In the genomic region with DNA sequence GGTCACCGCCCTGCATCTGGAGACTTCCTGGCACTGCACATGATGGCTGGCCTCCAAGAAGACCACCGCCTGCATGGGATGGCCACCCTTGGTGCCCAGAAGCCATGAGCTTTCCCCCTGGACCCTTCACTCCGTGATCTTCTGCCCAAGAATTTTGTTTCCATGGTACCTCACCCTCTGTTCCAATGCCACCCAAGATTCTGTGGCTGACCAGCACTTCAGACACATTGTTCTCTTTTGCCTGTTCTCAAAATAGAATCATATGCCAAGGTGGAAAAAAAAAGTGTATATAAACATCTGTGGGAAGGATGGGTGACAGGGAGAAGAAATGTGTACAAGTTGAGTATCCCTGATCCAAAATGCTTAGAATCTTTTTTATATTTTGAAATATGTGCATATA, we compare ENCODE assay signal across 9 cellular contexts. TPM values are rescaled to one million over a fixed set of nuclear protein-coding genes. Genes with fewer than 3 reads are reported as not detected.
"Had no signal": no experiment of that assay in that cellular context is flagged by ENCODE, and none has a peak within 500 bp of the region (broad histone marks: within the 10 kb centered on the region; RNA-seq: fewer than 3 reads in every experiment).

No MANE protein-coding gene starts in this region.

- H3K9ac ChIP-seq: KMS-11 had no signal

- H3K27ac ChIP-seq: HL-60, KMS-11 had no signal

- H3K4me3 Mint-ChIP-seq: IgD-negative memory B cell had no signal

- DNase-seq: IMR-90, KBM-7, KG1 had no signal

- ATAC-seq: HepG2, K562 had no signal

- H3K27ac Mint-ChIP-seq: IgD-negative memory B cell had no signal

- H3K4me3 ChIP-seq: K562 had no signal

- H3K36me3 Mint-ChIP-seq: IgD-negative memory B cell had no signal

- H3K4me2 ChIP-seq: KMS-11 had no signal

RNA-seq across cellular contexts. Expression of gene HTR7, which starts 12.1 kb away (rescaled TPM):
- total RNA-seq: HT-29 had no signal
- polyA plus RNA-seq: HepG2, IgD-negative memory B cell had no signal
